20 cellular contexts compared by ENCODE assay signal in genomic region chr21:32523463-32523862, GRCh38.
A peak's percentile ranks its signal among the peaks of the same experiment; 100 is the strongest.
DNase-seq lines count a peak whose midpoint lies in the region; ATAC-seq and TF ChIP-seq lines count a peak whose summit lies in the region.
"Had no signal": no experiment of that assay in that cellular context is flagged by ENCODE, and none has a peak within 500 bp of the region (broad histone marks: within the 10 kb centered on the region; RNA-seq: fewer than 3 reads in every experiment).

No MANE protein-coding gene starts in this region.

- H3K36me3 ChIP-seq in heart left ventricle (no peaks in the 10 kb centered on the region), mesodermal cell (ENCODE audit: control insufficient read depth, insufficient read depth, low read length) (no peaks in the 10 kb centered on the region), upper lobe of right lung (no peaks in the 10 kb centered on the region), HAP-1 (replicated peaks) (no peaks in the 10 kb centered on the region)
- H3K36me3 ChIP-seq: tibial artery had no signal

- TF ChIP-seq POLR2A in heart left ventricle (IDR thresholded peaks at IDR 0.05) = no peak

- H3K9me3 Mint-ChIP-seq in endothelial cell (ENCODE audit: unreplicated experiment) = no peaks in the 10 kb centered on the region
- H3K9me3 Mint-ChIP-seq: activated T-cell treated with anti-CD3 and anti-CD28 coated beads, Interleukin-2, amount 50 U/mL, for 24 hours had no signal

- H3K4me1 ChIP-seq in heart left ventricle (peaks cover 18 to 64% (median 52%) of the 10 kb centered on the region in 12 donors), mesodermal cell (ENCODE audit: control insufficient read depth, insufficient read depth, low read length, poor library complexity, severe bottlenecking) (peaks cover 21% of the 10 kb centered on the region), upper lobe of right lung (peaks cover 30% of the 10 kb centered on the region), HAP-1 (peaks cover 17% of the 10 kb centered on the region)
- H3K4me1 ChIP-seq: Caco-2 had no signal

- peak overlapping the region; percentile 10 to 95 (median 80) for H3K27ac ChIP-seq in heart left ventricle
- peak overlapping the region; percentile 74 for H3K27ac ChIP-seq in mesodermal cell (ENCODE audit: low read depth, low read length, severe bottlenecking)
- peak overlapping the region; percentile 42 for H3K27ac ChIP-seq in upper lobe of right lung
- peak overlapping the region in 1 of 2 donors; percentile 24 for H3K27ac ChIP-seq in coronary artery
- H3K27ac ChIP-seq: tibial artery had no signal

- no peak for TF ChIP-seq CTCF in heart left ventricle (IDR thresholded peaks at IDR 0.05)
- no peak for TF ChIP-seq CTCF in endothelial cell (IDR thresholded peaks at IDR 0.05; ENCODE audit: unreplicated experiment)
- no peak for TF ChIP-seq CTCF in upper lobe of right lung (IDR thresholded peaks at IDR 0.05)
- TF ChIP-seq CTCF in coronary artery (IDR thresholded peaks at IDR 0.05) = no peak

- peaks cover 0 to 6% (median 0%) of the 10 kb centered on the region in 12 donors for H3K9me3 ChIP-seq in heart left ventricle
- no peaks in the 10 kb centered on the region for H3K9me3 ChIP-seq in mesodermal cell (ENCODE audit: control insufficient read depth, low read length)
- H3K9me3 ChIP-seq in upper lobe of right lung = no peaks in the 10 kb centered on the region
- no peaks in the 10 kb centered on the region for H3K9me3 ChIP-seq in HAP-1
- H3K9me3 ChIP-seq: Caco-2, tibial artery had no signal

- 61 to 81% (median 67%) methylated on average over 10 of the region's 10 CpGs for WGBS in heart left ventricle, 4 donors
- 85 to 88% methylated on average over 9 to 10 of the region's 10 CpGs for WGBS in mesodermal cell (ENCODE audit: insufficient coverage in 2 of 2), 2 experiments

- H3K4me3 ChIP-seq in heart left ventricle (no peak overlapping the region), mesodermal cell (ENCODE audit: extremely low read depth, insufficient read depth, low read length, poor library complexity, severe bottlenecking) (no peak overlapping the region), upper lobe of right lung (no peak overlapping the region), coronary artery (no peak overlapping the region), HAP-1 (no peak overlapping the region)
- H3K4me3 ChIP-seq: tibial artery had no signal

- H3K4me3 Mint-ChIP-seq in endothelial cell (ENCODE audit: unreplicated experiment) = no peak overlapping the region
- H3K4me3 Mint-ChIP-seq: activated T-cell treated with anti-CD3 and anti-CD28 coated beads, Interleukin-2, amount 50 U/mL, for 24 hours; WTC11 had no signal

- no peak for DNase-seq in heart left ventricle
- DNase-seq in left ventricle myocardium superior = no peak
- no peak for DNase-seq in endothelial cell (ENCODE audit: low spot score)
- DNase-seq in upper lobe of right lung = no peak
- no peak for DNase-seq in coronary artery (ENCODE audit: low spot score)
- DNase-seq in HAP-1 (ENCODE audit: low spot score in 2 of 2) = no peak
- no peak for DNase-seq in NCI-H345 treated with DMSO at 0.1 percent for 48 hours (lab: John Stamatoyannopoulos, UW; ENCODE audit: unreplicated experiment)
- DNase-seq: activated CD4-positive, alpha-beta T cell treated with anti-CD3 and anti-CD28 coated beads, Interleukin-2, amount 50 U/mL, for 48 hours; activated naive CD4-positive, alpha-beta T cell treated with Interleukin-2 at 50 U/mL for 16 hours; activated T-cell treated with anti-CD3 and anti-CD28 coated beads, Interleukin-2, amount 50 U/mL, for 24 hours; anterior cingulate cortex; Caco-2; Kasumi-1; NCI-H1105 treated with DMSO at 0.1 percent for 48 hours; NCI-H69; OCI-M1; SHP77 treated with DMSO at 0.1 percent for 48 hours; tibial artery had no signal

- in situ Hi-C loops in HAP-1 (cut with MboI; ENCODE audit: low sequenced_read_pairs) = no loop called here

- H3K36me3 Mint-ChIP-seq in endothelial cell (ENCODE audit: low read depth, unreplicated experiment) = no peaks in the 10 kb centered on the region

- H3K4me1 Mint-ChIP-seq in endothelial cell (ENCODE audit: unreplicated experiment) = peaks cover 39% of the 10 kb centered on the region

- peak overlapping the region; percentile 96 for H3K27ac Mint-ChIP-seq in endothelial cell (ENCODE audit: unreplicated experiment)
- H3K27ac Mint-ChIP-seq: activated T-cell treated with anti-CD3 and anti-CD28 coated beads, Interleukin-2, amount 50 U/mL, for 24 hours had no signal

- ATAC-seq in heart left ventricle (no peak), left ventricle myocardium superior (no peak), upper lobe of right lung (no peak)

- H3K27me3 Mint-ChIP-seq in endothelial cell (ENCODE audit: unreplicated experiment) = peaks cover 2% of the 10 kb centered on the region
- H3K27me3 Mint-ChIP-seq: activated T-cell treated with anti-CD3 and anti-CD28 coated beads, Interleukin-2, amount 50 U/mL, for 24 hours had no signal

- intact Hi-C loops in heart left ventricle (cut with DNase I) = loop anchor here in 7 of 10 donors (2.0 to 5.0 kb wide), 5 partner anchors 34 to 111 kb away; partner anchors contain the start of gene EVA1C (in 6 of the 7)
- intact Hi-C loops in left ventricle myocardium superior (cut with micrococcal nuclease) = no loop called here
- intact Hi-C loops in upper lobe of right lung (cut with DNase I) = no loop called here

- no peaks in the 10 kb centered on the region for H3K27me3 ChIP-seq in heart left ventricle
- no peaks in the 10 kb centered on the region for H3K27me3 ChIP-seq in upper lobe of right lung
- no peaks in the 10 kb centered on the region for H3K27me3 ChIP-seq in HAP-1 (ENCODE audit: low read depth)
- H3K27me3 ChIP-seq: tibial artery had no signal

Comparison
In these comparisons a context has a peak if more than half of its experiments do, and no peak if none do; other contexts are left out.
1. intact Hi-C loops: an anchor here in heart left ventricle (2.0 to 5.0 kb wide); none called in left ventricle myocardium superior and upper lobe of right lung.